12 cellular contexts compared by ENCODE assay signal in genomic region chr19:34432797-34433196, GRCh38. TPM values are rescaled to one million over a fixed set of nuclear protein-coding genes. Genes with fewer than 3 reads are reported as not detected.
A peak's percentile ranks its signal among the peaks of the same experiment; 100 is the strongest.
DNase-seq lines count a peak whose midpoint lies in the region; TF ChIP-seq lines count a peak whose summit lies in the region.
"Had no signal": no experiment of that assay in that cellular context is flagged by ENCODE, and none has a peak within 500 bp of the region (broad histone marks: within the 10 kb centered on the region; RNA-seq: fewer than 3 reads in every experiment).

No MANE protein-coding gene starts in this region.

- POLR2A ChIA-PET in RWPE1 (lab: Yijun Ruan, JAX; ENCODE audit: low non-redundant PET) = no interaction called here

- DNase-seq in RWPE1 (ENCODE audit: low spot score) (no peak), coronary artery (ENCODE audit: low spot score) (peak; percentile 91), hepatic stellate cell (ENCODE audit: low spot score) (peak; percentile 35), stromal cell of bone marrow (ENCODE audit: low read depth) (peak; percentile 61), H4 (ENCODE audit: low spot score) (no peak), GM19238 (ENCODE audit: insufficient read length, low spot score) (no peak), middle frontal gyrus (ENCODE audit: extremely low spot score, low spot score) (no peak), HK-2 (ENCODE audit: unreplicated experiment) (no peak)
- DNase-seq: activated CD4-positive, alpha-beta memory T cell treated with anti-CD3 and anti-CD28 coated beads for 36 hours; CD8-positive, alpha-beta T cell; NCI-H2171 treated with DMSO at 0.1 percent for 48 hours; T-helper 2 cell had no signal

- TF ChIP-seq CTCF in RWPE1 (conservative IDR thresholded peaks at IDR 0.05; ENCODE audit: low read depth) (no peak), coronary artery (IDR thresholded peaks at IDR 0.05) (no peak)

- 0 out of 2 replicates have a peak overlapping the region, but pooled peaks have one; percentile 15 for H3K27ac ChIP-seq in RWPE1
- peak overlapping the region; percentile 88 to 94 for H3K27ac ChIP-seq in coronary artery

- H3K4me3 ChIP-seq in coronary artery = peak overlapping the region; percentile 31

- CTCF ChIA-PET in RWPE1 (lab: Yijun Ruan, JAX) = no interaction called here

RNA-seq across cellular contexts. Expression of gene UBA2, which starts 4.6 kb away (rescaled TPM):
- total RNA-seq in H4 (2014; rRNA removed; shearing (Covaris generic)) = 258 and 295 TPM in 2 replicates

RNA-seq across cellular contexts. Expression of gene PDCD2L, which starts 28.6 kb away (rescaled TPM):
- total RNA-seq in H4 (2014; rRNA removed; shearing (Covaris generic)) = 54.2 and 62.6 TPM in 2 replicates

RNA-seq across cellular contexts. Expression of gene WTIP, which starts 48.8 kb away (rescaled TPM):
- 9.9 and 11.4 TPM in 2 replicates for total RNA-seq in H4 (2014; rRNA removed; shearing (Covaris generic))

Comparison
In these comparisons a context has a peak if more than half of its experiments do, and no peak if none do; other contexts are left out.
1. DNase-seq: peak in coronary artery (single experiment), hepatic stellate cell (single experiment) and stromal cell of bone marrow (single experiment); none in RWPE1 (single experiment), H4 (single experiment), GM19238 (single experiment), middle frontal gyrus (single experiment) and HK-2 (single experiment).